ENCODE assay signal across 26 cellular contexts in genomic region chr1:34155851-34156250, GRCh38. TPM values are rescaled to one million over a fixed set of nuclear protein-coding genes. Genes with fewer than 3 reads are reported as not detected.
DNase-seq lines count a peak whose midpoint lies in the region; ATAC-seq and TF ChIP-seq lines count a peak whose summit lies in the region.
"Had no signal": no experiment of that assay in that cellular context is flagged by ENCODE, and none has a peak within 500 bp of the region (broad histone marks: within the 10 kb centered on the region; RNA-seq: fewer than 3 reads in every experiment).

No MANE protein-coding gene starts in this region.

- H3K36me3 ChIP-seq in GM23248 (ENCODE audit: low read depth), result no peaks in the 10 kb centered on the region
- H3K36me3 ChIP-seq: BLaER1 had no signal

- H3F3A ChIP-seq in GM23248 (ENCODE audit: insufficient read depth), result peaks cover 13% of the 10 kb centered on the region; the same call in 1 of the 2 replicates

- H3K4me1 ChIP-seq in GM23248 (ENCODE audit: insufficient read depth), result peaks cover 8% of the 10 kb centered on the region; the same call in 1 of the 2 replicates
- H3K4me1 ChIP-seq: A549 had no signal

- H2AFZ ChIP-seq in GM23248, result no peak overlapping the region

- in situ Hi-C loops in GM23248 (cut with MboI), result no loop called here

- H3K27ac ChIP-seq in GM23248, result no peak overlapping the region
- H3K27ac ChIP-seq: A549, BLaER1, RWPE1 had no signal

- TF ChIP-seq CTCF in AG10803 (conservative IDR thresholded peaks at IDR 0.05; ENCODE audit: low read length), result no peak
- TF ChIP-seq CTCF in fibroblast of the aortic adventitia (IDR thresholded peaks at IDR 0.05; ENCODE audit: insufficient read depth, low read length), result no peak

- peak; percentile 55 for DNase-seq in AG10803 (ENCODE audit: low read depth)
- DNase-seq in GM23248, result peak; percentile 42
- DNase-seq in T1000 (lab: John Stamatoyannopoulos, UW), result peak; percentile 19
- DNase-seq in fibroblast of the aortic adventitia (ENCODE audit: low read depth), result peak; percentile 68
- DNase-seq in NCI-H2081 treated with DMSO at 0.1 percent for 48 hours (lab: John Stamatoyannopoulos, UW), result no peak
- no peak for DNase-seq in dermis blood vessel endothelial cell
- no peak for DNase-seq in NCI-H446 (lab: John Stamatoyannopoulos, UW)
- DNase-seq: CD4-positive, CD25-positive, alpha-beta regulatory T cell; DMS153; DND-41; H7; Karpas-422; NCI-H146; NCI-H1930; NCI-H526 treated with DMSO at 0.1 percent for 48 hours; SHP77; SW 1271 had no signal

- no peaks in the 10 kb centered on the region; the same call in 1 of the 2 replicates for H4K20me1 ChIP-seq in GM23248 (ENCODE audit: insufficient read depth)
- H4K20me1 ChIP-seq: BLaER1 had no signal

- no peaks in the 10 kb centered on the region for H3K9me3 ChIP-seq in GM23248 (ENCODE audit: low read depth)
- H3K9me3 ChIP-seq: A549, BLaER1 had no signal

- H3K4me2 ChIP-seq in GM23248 (ENCODE audit: unreplicated experiment), result no peak overlapping the region
- H3K4me2 ChIP-seq: A549, BLaER1 had no signal

- peaks cover 98% of the 10 kb centered on the region for H3K79me2 ChIP-seq in GM23248 (ENCODE audit: insufficient read depth)

- no peaks in the 10 kb centered on the region for H3K27me3 ChIP-seq in GM23248 (replicated peaks; ENCODE audit: insufficient read depth)

- no peak for ATAC-seq in GM19023 (IDR thresholded peaks at IDR 0.05; ENCODE audit: unreplicated experiment)
- ATAC-seq: A549, HepG2 had no signal

- 34 to 35% methylated on average over 2 of the region's 2 CpGs for WGBS in GM23248 (ENCODE audit: low coverage in 1 of 2, low lambda C conversion rate in 2 of 2, missing lambda C conversion rate in 2 of 2), 2 experiments

- H3K9me2 ChIP-seq in GM23248 (ENCODE audit: insufficient read depth), result no peaks in the 10 kb centered on the region

- H3K9ac ChIP-seq in GM23248, result no peak overlapping the region
- H3K9ac ChIP-seq: BLaER1 had no signal

- H3K4me3 ChIP-seq in AG10803 (ENCODE audit: low read length) (no peak overlapping the region), GM23248 (no peak overlapping the region), fibroblast of the aortic adventitia (ENCODE audit: low read depth, low read length) (no peak overlapping the region)
- H3K4me3 ChIP-seq: A549, BLaER1 had no signal

RNA-seq across cellular contexts. Expression of gene CSMD2, which starts 9.2 kb away (rescaled TPM):
- total RNA-seq in GM23248 (2014; rRNA removed; shearing (Covaris generic)), result 7.1 and 10.4 TPM in 2 replicates
- 4.5 and 5.1 TPM in 2 replicates for polyA plus RNA-seq in GM23248 (2016; fragmentation: Nextera tagmentation; extraction: Ambion mirVana)
- total RNA-seq in fibroblast of the aortic adventitia (ENCODE audit: low replicate concordance) (0.82 and 6.6 TPM in 2 replicates), dermis blood vessel endothelial cell (under 0.01 TPM in 1 of 2 replicates, not detected in the other)
- total RNA-seq: CD4-positive, CD25-positive, alpha-beta regulatory T cell; HepG2; HT-29; MCF 10A; NCI-H460 had no signal
- polyA plus RNA-seq: A549; CD4-positive, CD25-positive, alpha-beta regulatory T cell; HepG2 had no signal

RNA-seq across cellular contexts. Expression of gene C1orf94, which starts 20.9 kb away (rescaled TPM):
- total RNA-seq in GM23248 (2014; rRNA removed; shearing (Covaris generic)), result not detected in 2 replicates
- not detected in 2 replicates for polyA plus RNA-seq in GM23248 (2016; fragmentation: Nextera tagmentation; extraction: Ambion mirVana)
- not detected in 2 replicates for total RNA-seq in fibroblast of the aortic adventitia (ENCODE audit: low replicate concordance)
- not detected in 2 replicates for total RNA-seq in dermis blood vessel endothelial cell
- total RNA-seq: CD4-positive, CD25-positive, alpha-beta regulatory T cell; HepG2; HT-29; MCF 10A; NCI-H460; SK-MEL-5 had no signal
- polyA plus RNA-seq: A549; CD4-positive, CD25-positive, alpha-beta regulatory T cell; HepG2 had no signal

Comparison
In these comparisons a context has a peak if more than half of its experiments do, and no peak if none do; other contexts are left out.
1. DNase-seq: peak in AG10803 (single experiment), GM23248 (single experiment), T1000 (single experiment) and fibroblast of the aortic adventitia (single experiment); none in NCI-H2081 treated with DMSO at 0.1 percent for 48 hours (single experiment), dermis blood vessel endothelial cell (single experiment) and NCI-H446 (0 of 2).